In genomic region chr10:99661370-99661749, GRCh38 we compare ENCODE assay signal across 12 cellular contexts. TPM values are rescaled to one million over a fixed set of nuclear protein-coding genes. Genes with fewer than 3 reads are reported as not detected.
A peak's percentile ranks its signal among the peaks of the same experiment; 100 is the strongest.
DNase-seq lines count a peak whose midpoint lies in the region; ATAC-seq, FAIRE-seq and TF ChIP-seq lines count a peak whose summit lies in the region.
"Had no signal": no experiment of that assay in that cellular context is flagged by ENCODE, and none has a peak within 500 bp of the region (broad histone marks: within the 10 kb centered on the region; RNA-seq: fewer than 3 reads in every experiment).

No MANE protein-coding gene starts in this region.

- DNase-seq in H54 (ENCODE audit: insufficient read length, low spot score) (peak; percentile 55), erythroblast (lab: John Stamatoyannopoulos, UW) (peak; percentile 23 to 56), renal cortical epithelial cell (ENCODE audit: low read depth) (peak; percentile 85), CD1c-positive myeloid dendritic cell (ENCODE audit: extremely low spot score) (no peak), NCI-H1092 treated with DMSO at 0.1 percent for 48 hours (lab: John Stamatoyannopoulos, UW) (no peak)
- DNase-seq: KBM-7; NCI-H524; stimulated activated CD4-positive, alpha-beta T cell treated with anti-CD3 and anti-CD28 coated beads, Interleukin-4, amount 100 ng/mL, for 1 hour; testis had no signal

- FAIRE-seq in H54 (lab: Jason Lieb, UNC): peak; percentile 43

- no peak for TF ChIP-seq POLR2A in H54 (IDR thresholded peaks at IDR 0.05; ENCODE audit: low read depth, low read length)
- TF ChIP-seq POLR2A in erythroblast (IDR thresholded peaks at IDR 0.05; ENCODE audit: low read length): no peak

- ATAC-seq in SK-N-SH treated with all-trans-retinoic acid at 6 μM for 48 hours: peak; percentile 20
- no peak for ATAC-seq in GM18502 (IDR thresholded peaks at IDR 0.05; ENCODE audit: poor library complexity, unreplicated experiment)
- no peak for ATAC-seq in HG03432 (IDR thresholded peaks at IDR 0.05; ENCODE audit: unreplicated experiment)

TF ChIP-seq in SK-N-SH treated with all-trans-retinoic acid at 6 μM for 48 hours, 23 proteins besides CTCF, POLR2A, EP300 and RAD21:
- TF ChIP-seq BACH2 (CRISPR knock-in tag; IDR thresholded peaks at IDR 0.05; ENCODE audit: borderline replicate concordance) (no peak), TOX (CRISPR knock-in tag; IDR thresholded peaks at IDR 0.05; ENCODE audit: borderline replicate concordance) (no peak), OSR1 (CRISPR knock-in tag; IDR thresholded peaks at IDR 0.05) (no peak), ZNF565 (CRISPR knock-in tag; conservative IDR thresholded peaks at IDR 0.05; ENCODE audit: low read depth) (no peak), ESRRG (CRISPR knock-in tag; IDR thresholded peaks at IDR 0.05) (no peak), ZNF70 (CRISPR knock-in tag; IDR thresholded peaks at IDR 0.05) (no peak), PPARA (CRISPR knock-in tag; IDR thresholded peaks at IDR 0.05; ENCODE audit: borderline replicate concordance) (no peak), TSHZ2 (CRISPR knock-in tag; IDR thresholded peaks at IDR 0.05) (no peak), TCF4 (CRISPR knock-in tag; IDR thresholded peaks at IDR 0.05; ENCODE audit: borderline replicate concordance) (no peak), ZNF8 (CRISPR knock-in tag; IDR thresholded peaks at IDR 0.05) (no peak), ZFP30 (CRISPR knock-in tag; IDR thresholded peaks at IDR 0.05) (no peak), ARNTL (CRISPR knock-in tag; IDR thresholded peaks at IDR 0.05; ENCODE audit: borderline replicate concordance, low read depth) (no peak), RARB (CRISPR knock-in tag; IDR thresholded peaks at IDR 0.05) (no peak), GLIS3 (CRISPR knock-in tag; IDR thresholded peaks at IDR 0.05) (no peak), PATZ1 (CRISPR knock-in tag; IDR thresholded peaks at IDR 0.05; ENCODE audit: borderline replicate concordance) (no peak), ZC3H10 (CRISPR knock-in tag; IDR thresholded peaks at IDR 0.05) (no peak), CSRNP3 (CRISPR knock-in tag; IDR thresholded peaks at IDR 0.05) (no peak), CREB5 (CRISPR knock-in tag; IDR thresholded peaks at IDR 0.05; ENCODE audit: low read depth) (no peak)
TF ChIP-seq in SK-N-SH treated with all-trans-retinoic acid at 6 μM for 48 hours: peak in this region for 0.

RNA-seq across cellular contexts. Expression of gene ENTPD7, which starts 2.1 kb away (rescaled TPM):
- total RNA-seq in renal cortical epithelial cell: 71.2 and 106 TPM in 2 replicates

RNA-seq across cellular contexts. Expression of gene SLC25A28, which starts 41.1 kb away (rescaled TPM):
- total RNA-seq in renal cortical epithelial cell: 8.0 and 12.9 TPM in 2 replicates

Comparison
In these comparisons a context has a peak if more than half of its experiments do, and no peak if none do; other contexts are left out.
1. DNase-seq: peak in H54 (single experiment), erythroblast (2 of 2) and renal cortical epithelial cell (single experiment); none in CD1c-positive myeloid dendritic cell (single experiment) and NCI-H1092 treated with DMSO at 0.1 percent for 48 hours (single experiment).